8 cellular contexts compared by ENCODE assay signal in the genomic region with DNA sequence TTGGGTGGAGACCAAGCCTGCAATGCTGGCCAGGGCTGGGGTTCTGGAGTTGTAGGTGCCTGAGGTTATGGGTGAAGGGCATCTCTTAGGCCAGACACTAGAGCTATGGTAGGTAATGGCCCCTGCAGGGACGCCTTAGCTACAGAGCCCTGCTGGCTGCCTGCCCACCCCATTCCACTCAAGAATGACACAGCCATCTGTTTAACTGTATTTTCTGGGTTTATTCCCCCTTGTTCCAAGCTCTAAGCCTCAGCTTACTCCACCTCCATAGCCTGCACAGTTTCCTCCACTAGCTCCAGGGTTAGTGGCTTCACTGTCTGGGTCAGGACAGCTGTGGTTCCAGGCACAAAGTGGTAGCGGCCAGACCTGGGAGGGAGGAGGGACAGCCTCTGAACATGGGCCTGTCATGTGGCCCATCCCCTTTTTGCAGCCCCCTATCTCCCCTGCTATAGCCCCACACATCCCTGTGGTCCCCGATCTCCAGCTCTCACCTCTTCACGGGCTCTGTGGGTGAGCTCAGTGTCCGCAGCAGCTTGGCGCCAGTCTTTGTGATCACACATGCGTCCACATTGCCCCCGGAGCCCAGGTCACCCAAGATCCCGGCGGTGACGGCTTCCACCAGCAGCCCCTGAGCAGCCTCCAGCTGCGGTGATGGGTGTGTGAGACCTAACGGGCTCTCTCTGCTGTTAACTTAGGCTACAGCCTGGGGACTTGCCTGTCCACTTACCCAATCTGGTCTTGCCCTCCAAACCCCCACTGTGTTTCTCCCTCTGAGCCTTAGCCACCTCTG.
DNase-seq lines count a peak whose midpoint lies in the region; ATAC-seq and TF ChIP-seq lines count a peak whose summit lies in the region.

No MANE protein-coding gene starts in this region.

- DNase-seq in RPMI8226 (peak; percentile 5), fibroblast of pulmonary artery (ENCODE audit: low read depth) (no peak), retinal pigment epithelial cell (ENCODE audit: low read depth) (no peak), erythroblast (lab: John Stamatoyannopoulos, UW) (no peak), RKO (ENCODE audit: low spot score) (no peak), dedifferentiated amniotic fluid mesenchymal stem cell (ENCODE audit: extremely low spot score) (no peak)

- TF ChIP-seq POLR2A in GM19099 (IDR thresholded peaks at IDR 0.05; ENCODE audit: extremely low read depth, insufficient read length, low read depth) (peak; percentile 26), erythroblast (IDR thresholded peaks at IDR 0.05; ENCODE audit: low read length) (no peak)

- TF ChIP-seq CTCF in fibroblast of pulmonary artery (IDR thresholded peaks at IDR 0.05; ENCODE audit: low read length, missing control alignments) (no peak), retinal pigment epithelial cell (conservative IDR thresholded peaks at IDR 0.05; ENCODE audit: low read depth, low read length) (no peak)

- H3K4me3 ChIP-seq in fibroblast of pulmonary artery (replicated peaks; ENCODE audit: low read depth, low read length) (peak overlapping the region; percentile 95), retinal pigment epithelial cell (ENCODE audit: low read length) (peak overlapping the region; percentile 96)

- no peak for ATAC-seq in HG03565 (IDR thresholded peaks at IDR 0.05; ENCODE audit: unreplicated experiment)
